Comparison of ENCODE assay signal across 9 cellular contexts in the genomic region with DNA sequence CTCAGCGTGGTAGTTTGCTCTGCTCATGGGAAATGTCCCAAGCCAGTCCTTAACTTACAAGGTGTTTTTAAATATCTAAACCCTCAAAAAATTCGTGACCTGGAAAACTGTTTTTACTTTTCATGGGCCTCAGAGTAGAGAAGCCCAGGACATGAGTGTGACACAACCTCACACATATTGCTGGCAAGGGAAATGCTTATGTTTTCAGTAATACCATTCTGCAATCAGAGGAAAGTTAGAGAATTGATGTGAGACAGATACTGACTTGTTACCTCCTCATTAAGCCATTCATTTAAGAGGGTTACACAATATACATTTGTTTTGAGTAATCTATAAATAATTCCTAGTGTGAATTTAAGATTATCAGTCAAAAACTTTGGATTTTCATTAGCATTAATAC.
"Had no signal": no experiment of that assay in that cellular context is flagged by ENCODE, and none has a peak within 500 bp of the region (broad histone marks: within the 10 kb centered on the region; RNA-seq: fewer than 3 reads in every experiment).

No MANE protein-coding gene starts in this region.

- ATAC-seq: GM23338, HCT116 had no signal

- H3K4me3 ChIP-seq: GM23248, GM23338, HAP-1 had no signal

- DNase-seq: GM23248, GOT3, H7, H9, HCEC 1CT, HFFc6 had no signal

- H3K9me3 Mint-ChIP-seq: GM23338, H9, HFFc6 had no signal

- H3K4me3 Mint-ChIP-seq: GM23338, H9, HFFc6 had no signal

- H3K27ac ChIP-seq: GM23248 had no signal

- H3K27ac Mint-ChIP-seq: H9, HFFc6 had no signal

- H3K9me3 ChIP-seq: HAP-1 had no signal
